In the genomic region with DNA sequence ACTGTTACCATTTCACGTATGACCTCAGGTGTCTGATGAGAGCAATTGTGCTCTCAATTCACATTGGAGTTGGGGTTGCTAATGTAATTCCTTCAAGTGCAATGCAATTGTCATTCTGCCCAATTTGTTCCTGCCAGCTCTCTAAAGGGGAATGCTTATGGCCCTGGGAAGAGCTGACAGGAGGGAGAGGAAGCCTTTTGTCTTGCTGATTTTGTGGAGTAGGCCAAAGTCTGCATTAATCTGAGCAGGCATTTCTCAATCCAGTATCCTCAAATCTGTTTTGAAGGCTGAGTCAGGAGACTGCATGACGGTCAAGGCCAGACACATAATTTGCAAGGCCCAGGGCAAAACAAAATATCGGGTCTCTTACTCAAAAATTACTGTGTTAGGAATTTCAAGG, we compare ENCODE assay signal across 28 cellular contexts.
DNase-seq lines count a peak whose midpoint lies in the region; ATAC-seq and TF ChIP-seq lines count a peak whose summit lies in the region.
"Had no signal": no experiment of that assay in that cellular context is flagged by ENCODE, and none has a peak within 500 bp of the region (broad histone marks: within the 10 kb centered on the region; RNA-seq: fewer than 3 reads in every experiment).

No MANE protein-coding gene starts in this region.

- no peaks in the 10 kb centered on the region for H3K36me3 ChIP-seq in heart right ventricle
- H3K36me3 ChIP-seq: BLaER1, colonic mucosa, MG63, right atrium auricular region, upper lobe of right lung had no signal

- no peaks in the 10 kb centered on the region for H3K27me3 ChIP-seq in heart right ventricle
- H3K27me3 ChIP-seq: BLaER1, colonic mucosa, MG63, right atrium auricular region, upper lobe of right lung had no signal

- H3K27ac ChIP-seq in heart right ventricle, result no peak overlapping the region
- H3K27ac ChIP-seq: A549, BLaER1, colonic mucosa, right atrium auricular region, upper lobe of right lung had no signal

- H3K4me3 ChIP-seq in heart right ventricle, result no peak overlapping the region
- H3K4me3 ChIP-seq in epithelial cell of proximal tubule (ENCODE audit: low read depth, low read length), result no peak overlapping the region
- H3K4me3 ChIP-seq: A549, BLaER1, colonic mucosa, MG63, right atrium auricular region, upper lobe of right lung had no signal

- peaks cover 0 to 3% (median 0%) of the 10 kb centered on the region in 11 donors for H3K9me3 ChIP-seq in heart right ventricle
- H3K9me3 ChIP-seq: A549, BLaER1, colonic mucosa, MG63, right atrium auricular region, upper lobe of right lung had no signal

- intact Hi-C loops in left ventricle myocardium superior (cut with micrococcal nuclease), result no loop called here
- intact Hi-C loops in heart right ventricle (cut with DNase I), result no loop called here

- H3K4me1 ChIP-seq in heart right ventricle, result peaks cover 0 to 12% (median 0%) of the 10 kb centered on the region in 9 donors
- H3K4me1 ChIP-seq: A549, BLaER1, colonic mucosa, upper lobe of right lung had no signal

- no peak for TF ChIP-seq CTCF in heart right ventricle (IDR thresholded peaks at IDR 0.05)
- no peak for TF ChIP-seq CTCF in epithelial cell of proximal tubule (conservative IDR thresholded peaks at IDR 0.05; ENCODE audit: low read depth, low read length)

- ATAC-seq in left ventricle myocardium superior, result peak; percentile 19
- no peak for ATAC-seq in heart right ventricle
- ATAC-seq in stimulated activated naive CD8-positive, alpha-beta T cell treated with anti-CD3 and anti-CD28 coated beads, Interleukin-15, Interleukin-2, amounts not matched to agents 100 U/mL and 50 U/mL, for 24 hours, result no peak
- no peak for ATAC-seq in HG02970 (IDR thresholded peaks at IDR 0.05; ENCODE audit: low FRiP score, unreplicated experiment)
- no peak for ATAC-seq in HG02885 (IDR thresholded peaks at IDR 0.05; ENCODE audit: poor library complexity, unreplicated experiment)
- ATAC-seq: A549; activated CD4-positive, CD25-positive, alpha-beta regulatory T cell treated with anti-CD3 and anti-CD28 coated beads, Interleukin-2, amount 50 U/mL, for 24 hours; activated CD8-positive, alpha-beta T cell treated with anti-CD3 and anti-CD28 coated beads for 36 hours; activated naive CD8-positive, alpha-beta T cell treated with anti-CD3 and anti-CD28 coated beads, Interleukin-2, amount 50 U/mL, for 24 hours; naive thymus-derived CD4-positive, alpha-beta T cell; upper lobe of right lung had no signal

- 45% methylated on average over 3 of the region's 3 CpGs for WGBS in heart right ventricle, 2 donors

- no peak for DNase-seq in left ventricle myocardium superior
- no peak for DNase-seq in heart right ventricle
- DNase-seq in epithelial cell of proximal tubule (ENCODE audit: low read depth), result peak; percentile 23
- peak; percentile 73 for DNase-seq in iPS-NIHi7 (ENCODE audit: extremely low spot score)
- DNase-seq in NCI-H510A treated with DMSO at 0.1 percent for 48 hours (lab: John Stamatoyannopoulos, UW), result no peak
- DNase-seq in stimulated activated naive CD8-positive, alpha-beta T cell treated with anti-CD3 and anti-CD28 coated beads, Interleukin-15, Interleukin-2, amounts not matched to agents 100 U/mL and 50 U/mL, for 24 hours, result no peak
- DNase-seq: activated CD8-positive, alpha-beta T cell treated with anti-CD3 and anti-CD28 coated beads for 36 hours; activated effector memory CD4-positive, alpha-beta T cell treated with anti-CD3 and anti-CD28 coated beads, Interleukin-2, amount 50 U/mL, for 16 hours; activated naive CD8-positive, alpha-beta T cell treated with anti-CD3 and anti-CD28 coated beads, Interleukin-2, amount 50 U/mL, for 24 hours; activated T-cell treated with anti-CD3 and anti-CD28 coated beads for 4 hours; colonic mucosa; COR-L47; DND-41; GOT3; kidney glomerular epithelial cell; MG63; naive thymus-derived CD4-positive, alpha-beta T cell; NCI-H1436; NCI-H2107; Right ventricle myocardium superior; T1000; upper lobe of right lung had no signal

Comparison
In these comparisons a context has a peak if more than half of its experiments do, and no peak if none do; other contexts are left out.
1. DNase-seq: peak in epithelial cell of proximal tubule (single experiment) and iPS-NIHi7 (single experiment); none in left ventricle myocardium superior (single experiment), heart right ventricle (0 of 2), NCI-H510A treated with DMSO at 0.1 percent for 48 hours (single experiment) and stimulated activated naive CD8-positive, alpha-beta T cell treated with anti-CD3 and anti-CD28 coated beads, Interleukin-15, Interleukin-2, amounts not matched to agents 100 U/mL and 50 U/mL, for 24 hours (single experiment).